Comparison of ENCODE assay signal across 22 cellular contexts in the genomic region with DNA sequence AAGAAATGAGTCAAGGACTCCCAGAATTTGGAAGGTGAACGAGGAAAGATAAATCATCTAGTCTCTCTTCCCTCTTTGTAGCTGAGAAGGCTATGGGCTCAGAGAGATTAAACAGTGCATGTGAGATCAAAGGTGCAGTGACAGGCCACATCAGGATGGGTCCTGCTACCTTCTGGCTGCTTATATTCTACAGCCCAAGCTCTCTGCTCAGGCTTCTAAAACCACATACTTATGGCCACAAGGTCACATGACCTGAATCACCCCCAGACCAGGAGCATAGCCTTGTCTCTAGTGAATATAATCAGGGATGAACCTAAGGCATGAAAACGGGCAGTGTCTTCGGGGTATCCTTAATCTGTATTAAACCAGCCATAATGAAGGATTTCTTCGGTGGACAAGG.
"Had no signal": no experiment of that assay in that cellular context is flagged by ENCODE, and none has a peak within 500 bp of the region (broad histone marks: within the 10 kb centered on the region; RNA-seq: fewer than 3 reads in every experiment).

No MANE protein-coding gene starts in this region.

- H3K36me3 ChIP-seq: SJSA1 had no signal

- ATAC-seq: HepG2 had no signal

- FAIRE-seq: HepG2 had no signal

- H3K4me2 ChIP-seq: KMS-11 had no signal

- DNase-seq: IMR-90, Kasumi-1, MV-4-11, NCI-H1048, NCI-H1105, NCI-H1417, NCI-H1436 treated with DMSO at 0.1 percent for 48 hours, NCI-H1694, NCI-H187 treated with DMSO at 0.1 percent for 48 hours, NCI-H2081, NCI-H2107, NCI-H2227 treated with DMSO at 0.1 percent for 48 hours, NCI-H524, NCI-H526 treated with DMSO at 0.1 percent for 48 hours, NCI-H748 treated with DMSO at 0.1 percent for 48 hours, Right ventricle myocardium superior, RPMI8226, SIG-M5 had no signal

- H3K27ac ChIP-seq: KMS-11, SJSA1, SK-N-MC had no signal

- H3K9me3 ChIP-seq: SJSA1 had no signal

- H3K27me3 ChIP-seq: SJSA1 had no signal

- H3K9ac ChIP-seq: KMS-11 had no signal

- H3K4me1 ChIP-seq: SJSA1 had no signal

- H3K4me3 ChIP-seq: SJSA1, SK-N-MC had no signal
